Comparison of ENCODE assay signal across 18 cellular contexts in genomic region chr6:15020114-15020770, GRCh38.
DNase-seq lines count a peak whose midpoint lies in the region; ATAC-seq and TF ChIP-seq lines count a peak whose summit lies in the region.
"Had no signal": no experiment of that assay in that cellular context is flagged by ENCODE, and none has a peak within 500 bp of the region (broad histone marks: within the 10 kb centered on the region; RNA-seq: fewer than 3 reads in every experiment).

No MANE protein-coding gene starts in this region.

- no peaks in the 10 kb centered on the region for H3K9me3 Mint-ChIP-seq in T-helper 1 cell treated with Interleukin-12 subunit alpha and Interleukin-12 subunit beta and Interleukin-4 antibody, amounts not matched to agents 30 μg/mL and 1 μg/mL, for 36 hours
- H3K9me3 Mint-ChIP-seq in WTC11 (peaks cover 7% of the 10 kb centered on the region; the same call in 1 of the 2 replicates), natural killer cell (no peaks in the 10 kb centered on the region)

- H3K27ac ChIP-seq in HUES48 (ENCODE audit: low read depth, low read length), result no peak overlapping the region

- peaks cover 41% of the 10 kb centered on the region for H3K4me1 ChIP-seq in HUES48 (ENCODE audit: control insufficient read depth, insufficient read depth, low read length)
- H3K4me1 ChIP-seq: Caco-2 had no signal

- no peak overlapping the region for H3K4me3 Mint-ChIP-seq in T-helper 1 cell treated with Interleukin-12 subunit alpha and Interleukin-12 subunit beta and Interleukin-4 antibody, amounts not matched to agents 30 μg/mL and 1 μg/mL, for 36 hours
- H3K4me3 Mint-ChIP-seq in WTC11, result peak overlapping the region; percentile 43
- peak overlapping the region; percentile 17 for H3K4me3 Mint-ChIP-seq in natural killer cell

- H3K4me3 ChIP-seq in HUES48 (ENCODE audit: low read depth, low read length), result peak overlapping the region; percentile 65

- CTCF ChIA-PET in WTC11 (lab: Charles Lee), result interaction anchor here (0.5 kb wide), 1 partner anchor 79 kb away, joined by 3 read pairs; no protein-coding TSS in a partner anchor

- peak overlapping the region; percentile 36 for H3K27ac Mint-ChIP-seq in T-helper 1 cell treated with Interleukin-12 subunit alpha and Interleukin-12 subunit beta and Interleukin-4 antibody, amounts not matched to agents 30 μg/mL and 1 μg/mL, for 36 hours
- peak overlapping the region; percentile 87 for H3K27ac Mint-ChIP-seq in WTC11
- no peak overlapping the region for H3K27ac Mint-ChIP-seq in natural killer cell

- H3K9me3 ChIP-seq in HUES48 (ENCODE audit: control insufficient read depth, insufficient read depth, low read length), result no peaks in the 10 kb centered on the region
- H3K9me3 ChIP-seq: Caco-2 had no signal

- no peak overlapping the region for H3K9ac ChIP-seq in HUES48 (ENCODE audit: low read depth, low read length)

- H3K27me3 ChIP-seq in HUES48 (ENCODE audit: control insufficient read depth, insufficient read depth, low read length), result no peaks in the 10 kb centered on the region

- TF ChIP-seq CTCF in WTC11 (IDR thresholded peaks at IDR 0.05) (no peak), natural killer cell (IDR thresholded peaks at IDR 0.05) (no peak)

- H3K4me1 Mint-ChIP-seq in T-helper 1 cell treated with Interleukin-12 subunit alpha and Interleukin-12 subunit beta and Interleukin-4 antibody, amounts not matched to agents 30 μg/mL and 1 μg/mL, for 36 hours (ENCODE audit: low read depth), result peaks cover 33% of the 10 kb centered on the region
- H3K4me1 Mint-ChIP-seq in WTC11 (peaks cover 59% of the 10 kb centered on the region), natural killer cell (peaks cover 24 to 25% of the 10 kb centered on the region in 2 donors)

- no peak for ATAC-seq in WTC11
- no peak for ATAC-seq in natural killer cell
- ATAC-seq in HG02588 (IDR thresholded peaks at IDR 0.05; ENCODE audit: unreplicated experiment), result no peak
- no peak for ATAC-seq in HG03280 (IDR thresholded peaks at IDR 0.05; ENCODE audit: unreplicated experiment)
- ATAC-seq: PC-3 had no signal

- POLR2A ChIA-PET in WTC11 (lab: Charles Lee), result no interaction called here

- 0 out of 2 replicates have a peak, but pooled peaks cover 10% of the 10 kb centered on the region for H3K36me3 ChIP-seq in HUES48 (ENCODE audit: control insufficient read depth, insufficient read depth, low read length)

- peaks cover 7% of the 10 kb centered on the region for H3K36me3 Mint-ChIP-seq in T-helper 1 cell treated with Interleukin-12 subunit alpha and Interleukin-12 subunit beta and Interleukin-4 antibody, amounts not matched to agents 30 μg/mL and 1 μg/mL, for 36 hours (ENCODE audit: low read depth)
- H3K36me3 Mint-ChIP-seq in WTC11 (peaks cover 12% of the 10 kb centered on the region), natural killer cell (no peaks in the 10 kb centered on the region)

- DNase-seq in T-helper 1 cell (no peak), WTC11 (ENCODE audit: low spot score) (no peak), natural killer cell (no peak)
- no peak for DNase-seq in stimulated activated CD4-positive, alpha-beta T cell treated with anti-CD3 and anti-CD28 coated beads, Interleukin-4, amount 100 ng/mL, for 4 hours
- DNase-seq: C1 segment of cervical spinal cord; Caco-2; DMS79; GDM1; Kasumi-1; NCI-H1417; NCI-H1930; NCI-H510A; NK-92 treated with Interleukin-12 subunit alpha and Interleukin-12 subunit beta, amount 100 ng/mL, for 24 hours; PC-3 had no signal

- intact Hi-C loops in natural killer cell (cut with micrococcal nuclease), result no loop called here

- H3K27me3 Mint-ChIP-seq in T-helper 1 cell treated with Interleukin-12 subunit alpha and Interleukin-12 subunit beta and Interleukin-4 antibody, amounts not matched to agents 30 μg/mL and 1 μg/mL, for 36 hours (ENCODE audit: low read depth), result no peaks in the 10 kb centered on the region
- H3K27me3 Mint-ChIP-seq in WTC11 (ENCODE audit: low read depth) (no peaks in the 10 kb centered on the region), natural killer cell (ENCODE audit: low read depth in 2 of 2) (no peaks in the 10 kb centered on the region)

TF ChIP-seq in WTC11, 78 proteins besides CTCF, POLR2A, EP300 and RAD21:
- no peak for TF ChIP-seq ZBTB43 (CRISPR knock-in tag; IDR thresholded peaks at IDR 0.05)

Comparison
In these comparisons a context has a peak if more than half of its experiments do, and no peak if none do; other contexts are left out.
1. H3K27ac Mint-ChIP-seq: peak in T-helper 1 cell treated with Interleukin-12 subunit alpha and Interleukin-12 subunit beta and Interleukin-4 antibody, amounts not matched to agents 30 μg/mL and 1 μg/mL, for 36 hours (single experiment) and WTC11 (single experiment); none in natural killer cell (0 of 2).